Comparison of ENCODE assay signal across 8 cellular contexts in genomic region chr1:150161747-150162581, GRCh38. TPM values are rescaled to one million over a fixed set of nuclear protein-coding genes. Genes with fewer than 3 reads are reported as not detected.
DNase-seq lines count a peak whose midpoint lies in the region; ATAC-seq lines count a peak whose summit lies in the region.

No MANE protein-coding gene starts in this region.

- H3K36me3 Mint-ChIP-seq in naive thymus-derived CD8-positive, alpha-beta T cell, result peaks cover 0 to 35% (median 2%) of the 10 kb centered on the region in 3 donors

- peak overlapping the region in 6 of 10 donors; percentile 20 to 74 (median 58) for H3K4me3 Mint-ChIP-seq in naive thymus-derived CD8-positive, alpha-beta T cell

- POLR2A ChIA-PET in naive thymus-derived CD8-positive, alpha-beta T cell (lab: Charles Lee), result interaction anchor here (0.6 to 9.2 kb wide), 10 partner anchors 11 to 762 kb away, joined by 3 to 87 read pairs (median 5); partner anchors contain the start of genes PLEKHO1 and VPS45

- no peaks in the 10 kb centered on the region for H3K9me3 Mint-ChIP-seq in naive thymus-derived CD8-positive, alpha-beta T cell

- DNase-seq in EL (peak; percentile 41), LHCN-M2 (ENCODE audit: low read depth) (peak; percentile 49), cerebellar cortex (ENCODE audit: low spot score) (peak; percentile 79), NOMO-1 (lab: John Stamatoyannopoulos, UW; ENCODE audit: unreplicated experiment in 2 of 2) (no peak), AG08396 (ENCODE audit: low spot score) (no peak)
- DNase-seq in naive thymus-derived CD8-positive, alpha-beta T cell, result peak in 2 of 10 donors; percentile 15 to 21
- no peak for DNase-seq in activated CD8-positive, alpha-beta memory T cell treated with anti-CD3 and anti-CD28 coated beads for 24 hours

- peak overlapping the region in 7 of 10 donors; percentile 48 to 83 (median 78) for H3K27ac Mint-ChIP-seq in naive thymus-derived CD8-positive, alpha-beta T cell

- peak; percentile 31 to 38 for ATAC-seq in naive thymus-derived CD8-positive, alpha-beta T cell
- no peak for ATAC-seq in activated CD4-positive, CD25-positive, alpha-beta regulatory T cell treated with anti-CD3 and anti-CD28 coated beads, Interleukin-2, amount 50 U/mL, for 24 hours

- H3K4me1 Mint-ChIP-seq in naive thymus-derived CD8-positive, alpha-beta T cell, result peaks cover 35 to 91% (median 61%) of the 10 kb centered on the region in 4 donors

- H3K27me3 Mint-ChIP-seq in naive thymus-derived CD8-positive, alpha-beta T cell, result no peaks in the 10 kb centered on the region

RNA-seq across cellular contexts. Expression of gene PLEKHO1, which starts 12.2 kb away (rescaled TPM):
- total RNA-seq in LHCN-M2 (2014; rRNA removed), result 107 and 111 TPM in 2 replicates
- polyA plus RNA-seq in LHCN-M2 (2012), result 73.8 TPM
- 100 to 1,000 TPM; 135 to 137 TPM for total RNA-seq in naive thymus-derived CD8-positive, alpha-beta T cell
- polyA plus RNA-seq in naive thymus-derived CD8-positive, alpha-beta T cell, result 10 to 100 TPM; 19.4 to 30.8 (median 30.4) TPM

Comparison
In these comparisons a context has a peak if more than half of its experiments do, and no peak if none do; other contexts are left out.
1. DNase-seq: peak in EL (single experiment), LHCN-M2 (single experiment) and cerebellar cortex (single experiment); none in NOMO-1 (0 of 2), AG08396 (single experiment) and activated CD8-positive, alpha-beta memory T cell treated with anti-CD3 and anti-CD28 coated beads for 24 hours (single experiment).
2. ATAC-seq: peak in naive thymus-derived CD8-positive, alpha-beta T cell (2 of 2); none in activated CD4-positive, CD25-positive, alpha-beta regulatory T cell treated with anti-CD3 and anti-CD28 coated beads, Interleukin-2, amount 50 U/mL, for 24 hours (0 of 2).